In genomic region chr10:119105155-119105554, GRCh38 we compare ENCODE assay signal across 9 cellular contexts. TPM values are rescaled to one million over a fixed set of nuclear protein-coding genes. Genes with fewer than 3 reads are reported as not detected.
DNase-seq lines count a peak whose midpoint lies in the region; ATAC-seq, FAIRE-seq and TF ChIP-seq lines count a peak whose summit lies in the region.
"Had no signal": no experiment of that assay in that cellular context is flagged by ENCODE, and none has a peak within 500 bp of the region (broad histone marks: within the 10 kb centered on the region; RNA-seq: fewer than 3 reads in every experiment).

No MANE protein-coding gene starts in this region.

- no peak overlapping the region for H3K27ac Mint-ChIP-seq in memory B cell

- no peak for TF ChIP-seq CTCF in heart right ventricle (IDR thresholded peaks at IDR 0.05)
- no peak for TF ChIP-seq CTCF in astrocyte of the cerebellum (IDR thresholded peaks at IDR 0.05; ENCODE audit: low read depth, low read length, missing control alignments)
- no peak for TF ChIP-seq CTCF in upper lobe of right lung (IDR thresholded peaks at IDR 0.05)

- H3K9me3 ChIP-seq in heart right ventricle (no peaks in the 10 kb centered on the region), upper lobe of right lung (no peaks in the 10 kb centered on the region)

- H3K36me3 ChIP-seq in heart right ventricle (peaks cover 0 to 29% (median 5%) of the 10 kb centered on the region in 9 donors), upper lobe of right lung (peaks cover 20% of the 10 kb centered on the region)

- H3K27me3 Mint-ChIP-seq in memory B cell, result no peaks in the 10 kb centered on the region

- 92 to 93% methylated on average over 12 of the region's 12 CpGs for WGBS in heart right ventricle, 2 donors

- peaks cover 0 to 26% (median 19%) of the 10 kb centered on the region in 9 donors for H3K4me1 ChIP-seq in heart right ventricle
- peaks cover 10% of the 10 kb centered on the region for H3K4me1 ChIP-seq in upper lobe of right lung

- in situ Hi-C loops in astrocyte of the cerebellum (cut with HindIII; ENCODE audit: low sequenced_read_pairs), result no loop called here

- H3K27me3 ChIP-seq in heart right ventricle, result no peaks in the 10 kb centered on the region
- H3K27me3 ChIP-seq in upper lobe of right lung, result no peaks in the 10 kb centered on the region

- no peaks in the 10 kb centered on the region for H3K9me3 Mint-ChIP-seq in memory B cell

- no peak for DNase-seq in heart right ventricle
- no peak for DNase-seq in cardiac septum (ENCODE audit: low spot score)
- DNase-seq in astrocyte of the cerebellum (ENCODE audit: low read depth), result no peak
- no peak for DNase-seq in memory B cell (ENCODE audit: low spot score in 2 of 2)
- no peak for DNase-seq in upper lobe of right lung
- DNase-seq in globus pallidus (ENCODE audit: low spot score), result no peak
- DNase-seq in GM12891 (ENCODE audit: insufficient read length, low spot score), result no peak
- DNase-seq in cerebellar nuclear complex (lab: John Stamatoyannopoulos, UW), result no peak

- no peak for FAIRE-seq in GM12891 (lab: Jason Lieb, UNC)
- FAIRE-seq: endometrium had no signal

- H3K27ac ChIP-seq in heart right ventricle (peak overlapping the region in 1 of 10 donors; percentile 87), upper lobe of right lung (no peak overlapping the region)

- H3K4me3 Mint-ChIP-seq in memory B cell, result peak overlapping the region; percentile 79

- peaks cover 2% of the 10 kb centered on the region for H3K36me3 Mint-ChIP-seq in memory B cell

- intact Hi-C loops in heart right ventricle (cut with DNase I), result loop anchor here in 1 of 10 donors (2.0 kb wide), 1 partner anchor 24 kb away; the partner anchor contains the start of gene EIF3A
- intact Hi-C loops in cardiac septum (cut with DNase I), result loop anchor here (2.0 kb wide), 1 partner anchor 24 kb away; the partner anchor contains the start of gene EIF3A
- intact Hi-C loops in upper lobe of right lung (cut with DNase I), result no loop called here

- no peak for ATAC-seq in heart right ventricle
- ATAC-seq in memory B cell (ENCODE audit: low read depth), result no peak
- ATAC-seq in upper lobe of right lung, result no peak

- no peak for TF ChIP-seq POLR2A in GM12891 (IDR thresholded peaks at IDR 0.05; ENCODE audit: low read depth, low read length)

- H3K4me3 ChIP-seq in heart right ventricle (peak overlapping the region in 9 of 10 donors; percentile 67 to 90 (median 80)), astrocyte of the cerebellum (ENCODE audit: low read depth, low read length) (peak overlapping the region; percentile 71), upper lobe of right lung (peak overlapping the region; percentile 69)

- peaks cover 14% of the 10 kb centered on the region for H3K4me1 Mint-ChIP-seq in memory B cell

TF ChIP-seq in GM12891, 5 proteins besides CTCF, POLR2A, EP300 and RAD21:
- TF ChIP-seq TAF1 (IDR thresholded peaks at IDR 0.05; ENCODE audit: low read depth, low read length), result no peak
- no peak for TF ChIP-seq SPI1 (IDR thresholded peaks at IDR 0.05; ENCODE audit: low read depth, low read length)
- no peak for TF ChIP-seq POU2F2 (IDR thresholded peaks at IDR 0.05; ENCODE audit: low read depth, low read length)
- no peak for TF ChIP-seq PAX5 (IDR thresholded peaks at IDR 0.05; ENCODE audit: insufficient read depth, low read length, severe bottlenecking)
- no peak for TF ChIP-seq POLR2AphosphoS5 (IDR thresholded peaks at IDR 0.05; ENCODE audit: low read depth, low read length)

RNA-seq across cellular contexts. Expression of gene DENND10, which starts 1.2 kb away (rescaled TPM):
- total RNA-seq in heart right ventricle (10 to 100 TPM; 17.1 to 28.4 (median 23.4) TPM), cardiac septum (22.2 TPM), upper lobe of right lung (27.7 TPM)
- 10 to 100 TPM; 10.7 to 13.6 TPM for polyA plus RNA-seq in heart right ventricle
- 16.2 TPM for polyA plus RNA-seq in GM12891 (2012; ENCODE audit: low read depth, missing spikeins)

RNA-seq across cellular contexts. Expression of gene EIF3A, which starts 24.5 kb away (rescaled TPM):
- total RNA-seq in heart right ventricle (100 to 1,000 TPM in 9 of 10 donors, 10 to 100 TPM in 1; 94.8 to 139 (median 126) TPM), cardiac septum (133 TPM), upper lobe of right lung (96.9 TPM)
- 10 to 100 TPM; 46.9 to 47.3 TPM for polyA plus RNA-seq in heart right ventricle
- 83.2 TPM for polyA plus RNA-seq in GM12891 (2012; ENCODE audit: low read depth, missing spikeins)
